ENCODE assay signal across 14 cellular contexts in the genomic region with DNA sequence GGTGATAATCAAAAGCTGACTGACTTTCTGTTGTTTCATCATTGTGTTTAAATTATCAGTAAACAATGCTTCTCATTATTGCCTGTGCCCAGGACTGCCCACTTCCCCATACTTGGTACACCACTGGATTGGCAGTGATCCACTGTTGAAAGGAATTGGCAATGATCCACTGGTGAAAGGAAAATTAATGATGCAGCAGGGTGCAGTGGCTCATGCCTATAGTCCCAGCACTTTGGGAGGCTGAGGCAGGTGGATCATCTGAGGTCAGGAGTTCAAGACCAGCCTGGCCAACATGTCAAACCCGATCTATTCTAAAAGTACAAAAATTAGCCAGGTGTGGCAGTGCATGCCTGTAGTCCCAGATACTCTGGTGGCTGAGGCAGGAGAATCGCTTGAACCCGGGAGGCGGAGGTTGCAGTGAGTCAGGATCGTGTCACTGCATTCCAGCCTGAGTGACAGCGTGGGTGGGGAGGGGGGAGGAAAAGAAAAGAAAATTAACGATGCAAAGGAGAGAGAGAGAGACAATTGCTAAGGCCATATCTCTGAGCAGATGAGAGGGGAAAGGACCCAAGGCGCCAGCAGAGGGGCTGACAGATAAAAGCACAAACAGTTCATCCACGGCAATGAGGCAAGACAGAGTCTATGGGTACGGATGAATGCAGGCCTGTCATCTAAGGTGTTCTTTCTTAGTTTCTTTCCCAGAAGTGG.
A peak's percentile ranks its signal among the peaks of the same experiment; 100 is the strongest.
DNase-seq lines count a peak whose midpoint lies in the region; ATAC-seq, FAIRE-seq and TF ChIP-seq lines count a peak whose summit lies in the region.
"Had no signal": no experiment of that assay in that cellular context is flagged by ENCODE, and none has a peak within 500 bp of the region (broad histone marks: within the 10 kb centered on the region; RNA-seq: fewer than 3 reads in every experiment).

No MANE protein-coding gene starts in this region.

- FAIRE-seq in H54 (lab: Jason Lieb, UNC) (peak; percentile 83), RCC 7860 (lab: Jason Lieb, UNC) (no peak)
- FAIRE-seq: G401.6, GM18507 had no signal

- H3K4me1 Mint-ChIP-seq in nephron progenitor cell: no peaks in the 10 kb centered on the region
- H3K4me1 Mint-ChIP-seq: activated T-helper 17 cell treated with anti-CD3 and anti-CD28 coated beads, Interleukin-2, amount 50 U/mL, for 72 hours had no signal

- no peak overlapping the region for H3K4me3 Mint-ChIP-seq in nephron progenitor cell
- H3K4me3 Mint-ChIP-seq: activated T-helper 17 cell treated with anti-CD3 and anti-CD28 coated beads, Interleukin-2, amount 50 U/mL, for 72 hours had no signal

- peak overlapping the region; percentile 51 for H3K27ac Mint-ChIP-seq in nephron progenitor cell
- H3K27ac Mint-ChIP-seq: activated T-helper 17 cell treated with anti-CD3 and anti-CD28 coated beads, Interleukin-2, amount 50 U/mL, for 72 hours had no signal

- DNase-seq in H54 (ENCODE audit: insufficient read length, low spot score): peak; percentile 15
- peak; percentile 27 for DNase-seq in RCC 7860 (ENCODE audit: low spot score)
- DNase-seq in cardiac fibroblast (ENCODE audit: low read depth in 2 of 2): peak; percentile 24 to 54
- DNase-seq in nephron progenitor cell: no peak
- no peak for DNase-seq in stimulated activated CD8-positive, alpha-beta memory T cell treated with anti-CD3 and anti-CD28 coated beads, Interleukin-4, amount 100 ng/mL, for 48 hours
- DNase-seq in NCI-H82 treated with DMSO at 0.1 percent for 48 hours (lab: John Stamatoyannopoulos, UW; ENCODE audit: unreplicated experiment): no peak
- DNase-seq in NAMALWA (ENCODE audit: low spot score): no peak
- DNase-seq: activated CD4-positive, alpha-beta T cell treated with anti-CD3 and anti-CD28 coated beads, Interleukin-2, amount 50 U/mL, for 48 hours; stimulated activated CD4-positive, alpha-beta T cell treated with anti-CD3 and anti-CD28 coated beads, Interleukin-12 subunit alpha, Interleukin-12 subunit beta, amount 100 ng/mL, for 4 hours had no signal

- peaks cover 5% of the 10 kb centered on the region for H3K36me3 Mint-ChIP-seq in nephron progenitor cell (ENCODE audit: low read depth)

- no peak overlapping the region for H3K4me3 ChIP-seq in cardiac fibroblast (replicated peaks in 1 of 2; ENCODE audit: low read depth in 2 of 2, low read length in 2 of 2)
- H3K4me3 ChIP-seq: suprapubic skin had no signal

- TF ChIP-seq POLR2A in H54 (IDR thresholded peaks at IDR 0.05; ENCODE audit: low read depth, low read length): no peak

- no peak for ATAC-seq in GM21619 (IDR thresholded peaks at IDR 0.05; ENCODE audit: unreplicated experiment)
- ATAC-seq: activated T-helper 17 cell treated with anti-CD3 and anti-CD28 coated beads, Interleukin-2, amount 50 U/mL, for 72 hours had no signal

- TF ChIP-seq CTCF in cardiac fibroblast (IDR thresholded peaks at IDR 0.05; ENCODE audit: low read depth, low read length) (no peak), nephron progenitor cell (IDR thresholded peaks at IDR 0.05) (no peak)

- H3K27me3 Mint-ChIP-seq in nephron progenitor cell (ENCODE audit: low read depth, poor library complexity): no peaks in the 10 kb centered on the region

- peaks cover 2% of the 10 kb centered on the region for H3K9me3 Mint-ChIP-seq in nephron progenitor cell
- H3K9me3 Mint-ChIP-seq: activated T-helper 17 cell treated with anti-CD3 and anti-CD28 coated beads, Interleukin-2, amount 50 U/mL, for 72 hours had no signal

Comparison
In these comparisons a context has a peak if more than half of its experiments do, and no peak if none do; other contexts are left out.
1. DNase-seq: peak in H54 (single experiment), RCC 7860 (single experiment) and cardiac fibroblast (2 of 2); none in nephron progenitor cell (single experiment), stimulated activated CD8-positive, alpha-beta memory T cell treated with anti-CD3 and anti-CD28 coated beads, Interleukin-4, amount 100 ng/mL, for 48 hours (single experiment), NCI-H82 treated with DMSO at 0.1 percent for 48 hours (single experiment) and NAMALWA (single experiment).